ENCODE assay signal across 8 cellular contexts in the genomic region with DNA sequence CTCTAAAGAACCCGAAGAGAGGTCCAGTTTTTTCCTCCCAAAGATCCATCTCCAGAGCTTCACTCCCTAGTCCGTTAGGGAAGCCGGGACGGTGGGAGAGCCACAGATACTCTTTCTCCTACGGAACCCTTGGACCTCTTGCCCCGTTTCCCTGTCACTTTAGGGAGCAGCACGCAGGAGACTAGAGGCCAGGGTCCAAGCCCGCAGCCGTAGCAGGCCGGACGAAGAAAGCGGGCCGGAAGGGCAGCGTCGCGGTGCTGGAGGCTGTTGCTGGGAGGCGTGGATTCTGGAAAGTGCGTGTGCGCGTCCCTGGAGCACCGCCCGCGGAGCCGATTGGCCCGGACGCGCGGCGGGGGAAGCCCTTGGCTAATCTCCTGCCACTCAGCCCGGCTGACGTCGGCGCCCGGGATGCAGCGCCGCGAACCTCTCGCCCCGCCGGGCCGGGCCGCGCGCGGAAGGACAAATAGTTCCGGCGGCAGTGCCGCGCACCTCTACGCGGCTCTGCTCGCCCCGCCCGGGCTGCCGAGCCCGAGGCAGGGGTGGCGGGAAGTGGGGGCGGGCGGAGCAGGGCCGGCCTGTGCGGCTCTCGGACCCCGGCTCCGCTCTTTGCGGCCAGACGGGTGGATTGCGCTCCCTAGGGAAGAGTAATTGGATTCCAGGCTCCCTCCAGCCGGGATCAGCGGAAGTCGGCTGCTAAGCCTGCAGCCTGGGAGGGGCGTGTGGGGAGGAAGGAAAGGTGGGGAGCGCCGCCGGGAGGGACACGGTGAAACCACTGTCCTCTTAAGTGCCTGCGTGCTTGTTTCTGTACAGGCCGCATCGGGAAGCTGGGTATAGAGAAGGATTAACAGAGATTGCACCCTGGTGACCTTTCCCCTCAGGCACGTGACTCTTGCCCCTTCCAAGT. TPM values are rescaled to one million over a fixed set of nuclear protein-coding genes. Genes with fewer than 3 reads are reported as not detected.
A peak's percentile ranks its signal among the peaks of the same experiment; 100 is the strongest.
DNase-seq lines count a peak whose midpoint lies in the region; ATAC-seq and TF ChIP-seq lines count a peak whose summit lies in the region.

No MANE protein-coding gene starts in this region.

- no peaks in the 10 kb centered on the region; the same call in 1 of the 2 replicates for H3K4me1 ChIP-seq in Caco-2
- H3K4me1 ChIP-seq in endocrine pancreas (ENCODE audit: control insufficient read depth, insufficient read depth, low read length): no peaks in the 10 kb centered on the region

- no peaks in the 10 kb centered on the region for H3K27me3 ChIP-seq in Caco-2 (replicated peaks; ENCODE audit: control insufficient read depth, insufficient read depth, low read length)
- no peaks in the 10 kb centered on the region for H3K27me3 ChIP-seq in endocrine pancreas (ENCODE audit: control insufficient read depth, insufficient read depth, low read length)

- H3K36me3 ChIP-seq in Caco-2 (ENCODE audit: control insufficient read depth, insufficient read depth, low read length): no peaks in the 10 kb centered on the region
- H3K36me3 ChIP-seq in endocrine pancreas (ENCODE audit: control insufficient read depth, insufficient read depth, low read length): no peaks in the 10 kb centered on the region

- H3K4me3 ChIP-seq in Caco-2 (ENCODE audit: low read depth, low read length) (peak overlapping the region; percentile 49), endocrine pancreas (ENCODE audit: control insufficient read depth, insufficient read depth, low read length) (peak overlapping the region; percentile 41)

- H3K9me3 Mint-ChIP-seq in Caco-2 (ENCODE audit: unreplicated experiment): no peaks in the 10 kb centered on the region

- DNase-seq in Caco-2 (peak; percentile 93 to 95), HT-29 (ENCODE audit: low spot score) (peak; percentile 97), NOMO-1 (lab: John Stamatoyannopoulos, UW; ENCODE audit: unreplicated experiment in 2 of 2) (peak; percentile 88), mesenteric fat pad (ENCODE audit: low spot score) (peak; percentile 97)
- DNase-seq in activated CD8-positive, alpha-beta memory T cell treated with anti-CD3 and anti-CD28 coated beads, Interleukin-2, amount 50 U/mL, for 1 hour (ENCODE audit: extremely low read depth): peak; percentile 50
- peak; percentile 67 for DNase-seq in stimulated activated CD8-positive, alpha-beta memory T cell treated with anti-CD3 and anti-CD28 coated beads, Interleukin-12 subunit alpha, Interleukin-12 subunit beta, amount 100 ng/mL, for 4 hours (ENCODE audit: low read depth)

- peaks cover 17% of the 10 kb centered on the region for H3K4me1 Mint-ChIP-seq in Caco-2 (ENCODE audit: low read depth, unreplicated experiment)

- H3K4me3 Mint-ChIP-seq in Caco-2 (ENCODE audit: unreplicated experiment): peak overlapping the region; percentile 82

- POLR2A ChIA-PET in Caco-2 (lab: Charles Lee): interaction anchor here (0.8 to 1.0 kb wide), 3 partner anchors 31 to 422 kb away, joined by 3 to 16 read pairs (median 4); a partner anchor contains a TSS

- no peaks in the 10 kb centered on the region for H3K27me3 Mint-ChIP-seq in Caco-2 (ENCODE audit: insufficient read depth, unreplicated experiment)

- H3K9me3 ChIP-seq in Caco-2 (no peaks in the 10 kb centered on the region), endocrine pancreas (ENCODE audit: control insufficient read depth, low read length) (no peaks in the 10 kb centered on the region)

- peak overlapping the region; percentile 44 for H3K27ac Mint-ChIP-seq in Caco-2 (ENCODE audit: unreplicated experiment)

- intact Hi-C loops in Caco-2 (cut with micrococcal nuclease; ENCODE audit: unreplicated experiment): loop anchor here (1.0 kb wide), 3 partner anchors 31 to 391 kb away; a partner anchor contains a TSS

- H3K9ac ChIP-seq in endocrine pancreas (ENCODE audit: control insufficient read depth, insufficient read depth, low read length): peak overlapping the region; percentile 50

- H3K36me3 Mint-ChIP-seq in Caco-2 (ENCODE audit: insufficient read depth, unreplicated experiment): peaks cover 7% of the 10 kb centered on the region

- CTCF ChIA-PET in Caco-2 (lab: Charles Lee): interaction anchor here (0.6 to 1.1 kb wide), 4 partner anchors 31 to 251 kb away, joined by 3 to 10 read pairs (median 4); a partner anchor contains a TSS

- peak; percentile 86 for ATAC-seq in GM21360 (IDR thresholded peaks at IDR 0.05; ENCODE audit: unreplicated experiment)

- TF ChIP-seq CTCF in Caco-2 (IDR thresholded peaks at IDR 0.05; ENCODE audit: insufficient read depth in 1 of 2, low read depth in 1 of 2, low read length in 1 of 2, severe bottlenecking in 1 of 2, unreplicated experiment in 1 of 2): peak in 1 of 2 experiments; percentile 3

- no TSS peak for BruUV-seq in Caco-2 (replicated peaks; lab: Mats Ljungman, UMichigan)

RNA-seq across cellular contexts. Expression of a gene that starts 31.3 kb away (rescaled TPM):
- total RNA-seq in Caco-2 (2022) (64.4 and 68.8 TPM in 2 replicates), mesenteric fat pad (103 TPM)
- total RNA-seq in HT-29 (2014; rRNA removed; shearing (Covaris generic)): 154 and 155 TPM in 2 replicates

Comparison
In these comparisons a context has a peak if more than half of its experiments do, and no peak if none do; other contexts are left out.
1. Peak in every context shown above with its lines: DNase-seq, ATAC-seq and H3K4me3 ChIP-seq.